ENCODE assay signal across 9 cellular contexts in the genomic region with DNA sequence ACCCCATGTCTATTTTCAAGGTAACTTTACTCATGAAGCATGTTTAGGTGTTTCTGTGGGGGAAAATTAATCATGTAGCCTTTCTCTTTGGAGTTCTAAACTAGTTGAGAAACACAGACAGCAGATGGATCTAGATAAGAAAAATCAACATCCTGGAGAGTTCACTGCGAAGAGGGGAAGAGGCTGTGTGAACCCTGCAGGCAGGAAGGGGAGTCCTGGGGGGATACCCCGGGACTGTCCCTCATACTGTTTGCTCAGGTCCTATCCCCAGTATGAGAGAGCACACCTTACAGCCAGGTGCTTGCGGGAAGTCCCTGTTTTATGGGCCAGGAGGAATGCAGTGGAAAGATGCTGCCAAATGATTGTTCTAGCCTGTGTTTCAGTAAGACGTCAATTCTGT. TPM values are rescaled to one million over a fixed set of nuclear protein-coding genes. Genes with fewer than 3 reads are reported as not detected.
DNase-seq lines count a peak whose midpoint lies in the region; ATAC-seq and TF ChIP-seq lines count a peak whose summit lies in the region.
"Had no signal": no experiment of that assay in that cellular context is flagged by ENCODE, and none has a peak within 500 bp of the region (broad histone marks: within the 10 kb centered on the region; RNA-seq: fewer than 3 reads in every experiment).

No MANE protein-coding gene starts in this region.

- peak; percentile 69 for ATAC-seq in HG03432 (IDR thresholded peaks at IDR 0.05; ENCODE audit: unreplicated experiment)
- peak; percentile 52 for ATAC-seq in body of pancreas
- peak; percentile 45 for ATAC-seq in stimulated activated effector memory CD8-positive, alpha-beta T cell treated with anti-CD3 and anti-CD28 coated beads, Interleukin-12 subunit alpha, Interleukin-12 subunit beta, amount 100 ng/mL, for 72 hours
- ATAC-seq: heart right ventricle had no signal

- H3K36me3 Mint-ChIP-seq in activated T-cell treated with anti-CD3 and anti-CD28 coated beads, Interleukin-2, amount 50 U/mL, for 24 hours (ENCODE audit: low read depth): peaks cover 22% of the 10 kb centered on the region
- H3K36me3 Mint-ChIP-seq in stimulated activated effector memory CD8-positive, alpha-beta T cell treated with anti-CD3 and anti-CD28 coated beads, Interleukin-12 subunit alpha, Interleukin-12 subunit beta, amount 100 ng/mL, for 72 hours: peaks cover 17% of the 10 kb centered on the region

- H3K27me3 Mint-ChIP-seq in activated T-cell treated with anti-CD3 and anti-CD28 coated beads, Interleukin-2, amount 50 U/mL, for 24 hours: no peaks in the 10 kb centered on the region

- H3K27ac Mint-ChIP-seq in activated T-cell treated with anti-CD3 and anti-CD28 coated beads, Interleukin-2, amount 50 U/mL, for 24 hours: peak overlapping the region; percentile 42
- peak overlapping the region; percentile 29 for H3K27ac Mint-ChIP-seq in stimulated activated effector memory CD8-positive, alpha-beta T cell treated with anti-CD3 and anti-CD28 coated beads, Interleukin-12 subunit alpha, Interleukin-12 subunit beta, amount 100 ng/mL, for 72 hours

- TF ChIP-seq POLR2A in body of pancreas (IDR thresholded peaks at IDR 0.05): no peak

- H3K4me1 ChIP-seq in body of pancreas: peaks cover 60% of the 10 kb centered on the region

- 10 to 16% methylated on average over 4 of the region's 4 CpGs for WGBS in body of pancreas, 2 donors

- H3K27ac ChIP-seq in body of pancreas: peak overlapping the region in 2 of 4 donors; percentile 10 to 13

- no peaks in the 10 kb centered on the region for H3K27me3 ChIP-seq in body of pancreas
- H3K27me3 ChIP-seq: heart right ventricle had no signal

- no peak overlapping the region for H3K4me3 Mint-ChIP-seq in activated T-cell treated with anti-CD3 and anti-CD28 coated beads, Interleukin-2, amount 50 U/mL, for 24 hours
- no peak overlapping the region for H3K4me3 Mint-ChIP-seq in stimulated activated effector memory CD8-positive, alpha-beta T cell treated with anti-CD3 and anti-CD28 coated beads, Interleukin-12 subunit alpha, Interleukin-12 subunit beta, amount 100 ng/mL, for 72 hours

- DNase-seq in activated T-cell treated with anti-CD3 and anti-CD28 coated beads, Interleukin-2, amount 50 U/mL, for 24 hours: no peak
- DNase-seq in activated T-cell treated with anti-CD3 and anti-CD28 coated beads for 4 hours (no peak), body of pancreas (peak in 3 of 4 donors; percentile 17 to 41 (median 22)), NCI-H1694 treated with DMSO at 0.1 percent for 48 hours (lab: John Stamatoyannopoulos, UW) (no peak), NCI-H748 treated with DMSO at 0.1 percent for 48 hours (lab: John Stamatoyannopoulos, UW) (no peak), NCI-H1048 (lab: John Stamatoyannopoulos, UW) (no peak)
- no peak for DNase-seq in stimulated activated effector memory CD8-positive, alpha-beta T cell treated with anti-CD3 and anti-CD28 coated beads, Interleukin-12 subunit alpha, Interleukin-12 subunit beta, amount 100 ng/mL, for 72 hours (ENCODE audit: low spot score in 2 of 2)
- DNase-seq: heart right ventricle had no signal

- no peaks in the 10 kb centered on the region for H3K9me3 ChIP-seq in body of pancreas
- H3K9me3 ChIP-seq: heart right ventricle had no signal

- intact Hi-C loops in body of pancreas (cut with DNase I): no loop called here

- H3K4me1 Mint-ChIP-seq in activated T-cell treated with anti-CD3 and anti-CD28 coated beads, Interleukin-2, amount 50 U/mL, for 24 hours (ENCODE audit: low read depth): peaks cover 87% of the 10 kb centered on the region
- peaks cover 75% of the 10 kb centered on the region for H3K4me1 Mint-ChIP-seq in stimulated activated effector memory CD8-positive, alpha-beta T cell treated with anti-CD3 and anti-CD28 coated beads, Interleukin-12 subunit alpha, Interleukin-12 subunit beta, amount 100 ng/mL, for 72 hours

- no peak overlapping the region for H3K4me3 ChIP-seq in body of pancreas
- H3K4me3 ChIP-seq: heart right ventricle had no signal

- H3K36me3 ChIP-seq in body of pancreas (replicated peaks in 1 of 2; ENCODE audit: insufficient read depth in 1 of 2, low read depth in 2 of 2): peaks cover 0 to 1% of the 10 kb centered on the region in 2 donors

- no peak for TF ChIP-seq CTCF in body of pancreas (IDR thresholded peaks at IDR 0.05)

- H3K9me3 Mint-ChIP-seq in activated T-cell treated with anti-CD3 and anti-CD28 coated beads, Interleukin-2, amount 50 U/mL, for 24 hours: no peaks in the 10 kb centered on the region
- no peaks in the 10 kb centered on the region for H3K9me3 Mint-ChIP-seq in stimulated activated effector memory CD8-positive, alpha-beta T cell treated with anti-CD3 and anti-CD28 coated beads, Interleukin-12 subunit alpha, Interleukin-12 subunit beta, amount 100 ng/mL, for 72 hours

RNA-seq across cellular contexts. Expression of gene CHMP4B, which starts 32.7 kb away (rescaled TPM):
- 10 to 100 TPM; 24.1 to 43.3 TPM for total RNA-seq in body of pancreas

Comparison
In these comparisons a context has a peak if more than half of its experiments do, and no peak if none do; other contexts are left out.
1. DNase-seq: peak in body of pancreas (3 of 4); none in activated T-cell treated with anti-CD3 and anti-CD28 coated beads, Interleukin-2, amount 50 U/mL, for 24 hours (single experiment), activated T-cell treated with anti-CD3 and anti-CD28 coated beads for 4 hours (single experiment), stimulated activated effector memory CD8-positive, alpha-beta T cell treated with anti-CD3 and anti-CD28 coated beads, Interleukin-12 subunit alpha, Interleukin-12 subunit beta, amount 100 ng/mL, for 72 hours (0 of 2), NCI-H1694 treated with DMSO at 0.1 percent for 48 hours (single experiment), NCI-H748 treated with DMSO at 0.1 percent for 48 hours (single experiment) and NCI-H1048 (single experiment).
2. Peak in every context shown above with its lines, with median percentiles within 50 percentile points of each other: ATAC-seq.